In the genomic region with DNA sequence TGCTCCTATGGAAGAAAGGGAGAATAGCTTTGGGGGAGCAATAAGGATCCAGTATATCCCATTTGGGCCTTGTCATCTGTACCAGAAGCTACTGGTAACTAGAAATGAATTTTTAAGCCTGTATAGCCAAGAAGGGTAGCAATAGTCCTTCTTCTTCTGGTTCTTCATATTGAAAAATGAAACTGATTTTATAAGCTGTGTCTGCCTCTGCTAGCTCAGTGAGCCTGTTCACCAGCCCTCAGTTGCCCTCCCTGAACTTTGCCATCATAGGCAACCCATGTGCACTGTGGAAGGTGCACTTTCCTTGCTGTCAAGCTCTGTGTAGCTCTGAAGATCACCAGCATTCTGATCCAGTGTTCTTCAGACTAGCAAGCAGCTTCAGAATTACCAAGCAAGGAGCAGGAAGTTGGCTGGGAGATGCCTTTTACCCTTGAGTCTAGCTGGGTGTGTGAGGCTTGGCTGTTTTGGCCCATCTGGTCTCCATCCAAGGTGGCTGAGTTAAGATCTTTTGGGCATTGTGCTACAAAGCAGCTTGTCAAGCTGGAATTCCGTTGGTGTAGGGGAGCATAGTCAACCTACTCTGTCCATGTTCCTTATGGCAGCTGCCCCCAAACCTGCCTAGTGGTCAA, we compare ENCODE assay signal across 16 cellular contexts. TPM values are rescaled to one million over a fixed set of nuclear protein-coding genes. Genes with fewer than 3 reads are reported as not detected.
A peak's percentile ranks its signal among the peaks of the same experiment; 100 is the strongest.
DNase-seq lines count a peak whose midpoint lies in the region; ATAC-seq lines count a peak whose summit lies in the region.
"Had no signal": no experiment of that assay in that cellular context is flagged by ENCODE, and none has a peak within 500 bp of the region (broad histone marks: within the 10 kb centered on the region; RNA-seq: fewer than 3 reads in every experiment).

No MANE protein-coding gene starts in this region.

- intact Hi-C loops in activated CD4-positive, alpha-beta T cell treated with anti-CD3 and anti-CD28 coated beads, Interleukin-2, amount 10 ng/mL, durations not matched to agents 24 days and 14 days (cut with micrococcal nuclease) = no loop called here
- intact Hi-C loops in sciatic nerve (cut with DNase I) = no loop called here

- ATAC-seq in GM21529 (IDR thresholded peaks at IDR 0.05; ENCODE audit: unreplicated experiment) = peak; percentile 58
- ATAC-seq in activated CD8-positive, alpha-beta T cell treated with anti-CD3 and anti-CD28 coated beads, Interleukin-2, amount 10 ng/mL, durations not matched to agents 7 days and 5 days = peak; percentile 57
- ATAC-seq in sciatic nerve = peak; percentile 40
- ATAC-seq in GM18520 (IDR thresholded peaks at IDR 0.05; ENCODE audit: unreplicated experiment) = no peak
- no peak for ATAC-seq in HG02973 (IDR thresholded peaks at IDR 0.05; ENCODE audit: unreplicated experiment)
- ATAC-seq: A549 had no signal

- peak overlapping the region; percentile 46 for H3K4me3 Mint-ChIP-seq in activated CD4-positive, alpha-beta T cell treated with anti-CD3 and anti-CD28 coated beads, Interleukin-2, amount 10 ng/mL, durations not matched to agents 24 days and 14 days
- H3K4me3 Mint-ChIP-seq in activated CD8-positive, alpha-beta T cell treated with anti-CD3 and anti-CD28 coated beads, Interleukin-2, amount 10 ng/mL, durations not matched to agents 7 days and 5 days = peak overlapping the region; percentile 26
- H3K4me3 Mint-ChIP-seq: nephron had no signal

- H3K4me1 Mint-ChIP-seq in activated CD4-positive, alpha-beta T cell treated with anti-CD3 and anti-CD28 coated beads, Interleukin-2, amount 10 ng/mL, durations not matched to agents 24 days and 14 days = peaks cover 33% of the 10 kb centered on the region
- peaks cover 39% of the 10 kb centered on the region for H3K4me1 Mint-ChIP-seq in activated CD8-positive, alpha-beta T cell treated with anti-CD3 and anti-CD28 coated beads, Interleukin-2, amount 10 ng/mL, durations not matched to agents 7 days and 5 days (ENCODE audit: low read depth)

- POLR2A ChIA-PET in activated CD8-positive, alpha-beta T cell treated with anti-CD3 and anti-CD28 coated beads, Interleukin-2, amount 10 ng/mL, durations not matched to agents 7 days and 5 days (lab: Charles Lee) = interaction anchor here (1.5 kb wide), 1 partner anchor 20 kb away, joined by 3 read pairs; no protein-coding TSS in a partner anchor

- CTCF ChIA-PET in activated CD8-positive, alpha-beta T cell treated with anti-CD3 and anti-CD28 coated beads, Interleukin-2, amount 10 ng/mL, durations not matched to agents 7 days and 5 days (lab: Charles Lee) = interaction anchor here (0.6 to 4.5 kb wide), 15 partner anchors 9 to 253 kb away, joined by 3 to 36 read pairs (median 5); no protein-coding TSS in a partner anchor

- H3K9me3 Mint-ChIP-seq in activated CD4-positive, alpha-beta T cell treated with anti-CD3 and anti-CD28 coated beads, Interleukin-2, amount 10 ng/mL, durations not matched to agents 24 days and 14 days = no peaks in the 10 kb centered on the region
- no peaks in the 10 kb centered on the region for H3K9me3 Mint-ChIP-seq in activated CD8-positive, alpha-beta T cell treated with anti-CD3 and anti-CD28 coated beads, Interleukin-2, amount 10 ng/mL, durations not matched to agents 7 days and 5 days (ENCODE audit: insufficient read depth)
- H3K9me3 Mint-ChIP-seq: nephron had no signal

- no peak for DNase-seq in activated CD4-positive, alpha-beta T cell treated with anti-CD3 and anti-CD28 coated beads, Interleukin-2, amount 10 ng/mL, durations not matched to agents 24 days and 14 days
- no peak for DNase-seq in activated CD4-positive, alpha-beta T cell treated with anti-CD3 and anti-CD28 coated beads, Interleukin-2, amount 50 U/mL, for 48 hours
- DNase-seq in activated CD8-positive, alpha-beta T cell treated with anti-CD3 and anti-CD28 coated beads, Interleukin-2, amount 10 ng/mL, durations not matched to agents 7 days and 5 days = no peak
- DNase-seq in sciatic nerve (ENCODE audit: low spot score) = no peak
- no peak for DNase-seq in HPDE6-E6E7 (ENCODE audit: extremely low spot score)
- DNase-seq: activated CD4-positive, alpha-beta T cell treated with anti-CD3 and anti-CD28 coated beads, Interleukin-2, amount 50 U/mL, for 1 hour; amniotic stem cell; cortex of kidney; DMS79 treated with DMSO at 0.1 percent for 48 hours; NCI-H2171; trophoblast cell had no signal

- no peaks in the 10 kb centered on the region for H3K27me3 Mint-ChIP-seq in activated CD4-positive, alpha-beta T cell treated with anti-CD3 and anti-CD28 coated beads, Interleukin-2, amount 10 ng/mL, durations not matched to agents 24 days and 14 days
- no peaks in the 10 kb centered on the region for H3K27me3 Mint-ChIP-seq in activated CD8-positive, alpha-beta T cell treated with anti-CD3 and anti-CD28 coated beads, Interleukin-2, amount 10 ng/mL, durations not matched to agents 7 days and 5 days (ENCODE audit: low read depth)

- H3K27ac Mint-ChIP-seq in activated CD4-positive, alpha-beta T cell treated with anti-CD3 and anti-CD28 coated beads, Interleukin-2, amount 10 ng/mL, durations not matched to agents 24 days and 14 days = peak overlapping the region; percentile 61
- H3K27ac Mint-ChIP-seq in activated CD8-positive, alpha-beta T cell treated with anti-CD3 and anti-CD28 coated beads, Interleukin-2, amount 10 ng/mL, durations not matched to agents 7 days and 5 days = peak overlapping the region; percentile 52
- H3K27ac Mint-ChIP-seq: nephron had no signal

- no peaks in the 10 kb centered on the region for H3K36me3 Mint-ChIP-seq in activated CD4-positive, alpha-beta T cell treated with anti-CD3 and anti-CD28 coated beads, Interleukin-2, amount 10 ng/mL, durations not matched to agents 24 days and 14 days (ENCODE audit: low read depth)
- H3K36me3 Mint-ChIP-seq in activated CD8-positive, alpha-beta T cell treated with anti-CD3 and anti-CD28 coated beads, Interleukin-2, amount 10 ng/mL, durations not matched to agents 7 days and 5 days (ENCODE audit: low read depth) = no peaks in the 10 kb centered on the region

RNA-seq across cellular contexts. Expression of a gene that starts 55.8 kb away (rescaled TPM):
- total RNA-seq in activated CD4-positive, alpha-beta T cell treated with anti-CD3 and anti-CD28 coated beads, Interleukin-2, amount 10 ng/mL, durations not matched to agents 24 days and 14 days = 23.7 and 25.7 TPM in 2 replicates
- 10 to 100 TPM; 48.5 to 54.3 TPM for total RNA-seq in activated CD8-positive, alpha-beta T cell treated with anti-CD3 and anti-CD28 coated beads, Interleukin-2, amount 10 ng/mL, durations not matched to agents 7 days and 5 days
- total RNA-seq in sciatic nerve = 49.6 TPM

Comparison
In these comparisons a context has a peak if more than half of its experiments do, and no peak if none do; other contexts are left out.
1. ATAC-seq: peak in GM21529 (single experiment), activated CD8-positive, alpha-beta T cell treated with anti-CD3 and anti-CD28 coated beads, Interleukin-2, amount 10 ng/mL, durations not matched to agents 7 days and 5 days (single experiment) and sciatic nerve (single experiment); none in GM18520 (single experiment) and HG02973 (single experiment).